Comparison of ENCODE assay signal across 23 cellular contexts in the genomic region with DNA sequence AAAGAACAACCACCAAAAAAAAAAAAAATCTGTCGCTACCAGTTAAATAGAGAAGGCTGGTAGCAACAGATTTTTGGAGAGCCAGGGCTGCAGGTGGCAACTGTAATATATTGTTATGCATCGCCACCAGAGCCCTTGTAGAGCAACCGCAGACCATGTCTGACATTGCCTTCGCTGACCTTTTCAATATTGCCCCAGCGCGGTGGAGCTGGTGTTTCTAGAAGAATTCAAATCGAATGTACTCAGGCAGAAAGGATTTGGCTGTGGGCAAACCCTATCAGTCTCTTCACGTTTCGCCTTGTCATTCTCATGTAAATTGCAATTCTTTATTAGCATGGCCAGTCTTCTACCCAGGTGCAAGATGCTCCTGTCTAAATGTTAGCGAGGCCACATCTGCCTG.
"Had no signal": no experiment of that assay in that cellular context is flagged by ENCODE, and none has a peak within 500 bp of the region (broad histone marks: within the 10 kb centered on the region; RNA-seq: fewer than 3 reads in every experiment).

No MANE protein-coding gene starts in this region.

- H3K36me3 ChIP-seq: gastroesophageal sphincter, transverse colon, WERI-Rb-1 had no signal

- H3K27ac ChIP-seq: gastroesophageal sphincter, testis, transverse colon, WERI-Rb-1 had no signal

- H3K4me3 ChIP-seq: gastroesophageal sphincter, testis, transverse colon had no signal

- DNase-seq: activated CD4-positive, alpha-beta memory T cell treated with anti-CD3 and anti-CD28 coated beads for 36 hours; activated CD4-positive, alpha-beta T cell treated with anti-CD3 and anti-CD28 coated beads, Interleukin-2, amount 10 ng/mL, durations not matched to agents 24 days and 14 days; activated CD4-positive, CD25-positive, alpha-beta regulatory T cell treated with anti-CD3 and anti-CD28 coated beads, Interleukin-2, amount 50 U/mL, for 72 hours; activated CD8-positive, alpha-beta memory T cell treated with anti-CD3 and anti-CD28 coated beads, Interleukin-2, amount 50 U/mL, for 48 hours; activated gamma-delta T cell; activated naive CD4-positive, alpha-beta T cell treated with anti-CD3 and anti-CD28 coated beads, Interleukin-2, amount 10 ng/mL, durations not matched to agents 7 days and 5 days; activated T-cell treated with anti-CD3 and anti-CD28 coated beads, Interleukin-2, amount 50 U/mL, for 24 hours; amygdala; caudate nucleus; cortex of kidney; effector memory CD8-positive, alpha-beta T cell; erythroblast; hippocampal formation; naive thymus-derived CD8-positive, alpha-beta T cell; occipital lobe; right cardiac atrium; stimulated activated CD4-positive, alpha-beta T cell treated with anti-CD3 and anti-CD28 coated beads, Interleukin-2, amount 100 ng/mL, for 48 hours; stimulated activated naive CD8-positive, alpha-beta T cell treated with anti-CD3 and anti-CD28 coated beads, Interleukin-15, Interleukin-2, amounts not matched to agents 100 U/mL and 50 U/mL, for 24 hours; T1000; testis; transverse colon; WERI-Rb-1 had no signal

- H3K4me1 ChIP-seq: testis, transverse colon had no signal

- H3K27me3 ChIP-seq: gastroesophageal sphincter, testis, transverse colon had no signal

- H3K9me3 ChIP-seq: gastroesophageal sphincter, testis had no signal
